In genomic region chr20:48142258-48142657, GRCh38 we compare ENCODE assay signal across 1 cellular context.
TF ChIP-seq lines count a peak whose summit lies in the region.

No MANE protein-coding gene starts in this region.

TF ChIP-seq in K562, 482 proteins besides CTCF, POLR2A, EP300 and RAD21:
- TF ChIP-seq ZNF76 (CRISPR knock-in tag; IDR thresholded peaks at IDR 0.05; ENCODE audit: borderline replicate concordance) (0 out of 2 replicates have a peak, but pooled peaks have one; percentile 54), GTF2E2 (tag; IDR thresholded peaks at IDR 0.05) (no peak)
